1 cellular context compared by ENCODE assay signal in the genomic region with DNA sequence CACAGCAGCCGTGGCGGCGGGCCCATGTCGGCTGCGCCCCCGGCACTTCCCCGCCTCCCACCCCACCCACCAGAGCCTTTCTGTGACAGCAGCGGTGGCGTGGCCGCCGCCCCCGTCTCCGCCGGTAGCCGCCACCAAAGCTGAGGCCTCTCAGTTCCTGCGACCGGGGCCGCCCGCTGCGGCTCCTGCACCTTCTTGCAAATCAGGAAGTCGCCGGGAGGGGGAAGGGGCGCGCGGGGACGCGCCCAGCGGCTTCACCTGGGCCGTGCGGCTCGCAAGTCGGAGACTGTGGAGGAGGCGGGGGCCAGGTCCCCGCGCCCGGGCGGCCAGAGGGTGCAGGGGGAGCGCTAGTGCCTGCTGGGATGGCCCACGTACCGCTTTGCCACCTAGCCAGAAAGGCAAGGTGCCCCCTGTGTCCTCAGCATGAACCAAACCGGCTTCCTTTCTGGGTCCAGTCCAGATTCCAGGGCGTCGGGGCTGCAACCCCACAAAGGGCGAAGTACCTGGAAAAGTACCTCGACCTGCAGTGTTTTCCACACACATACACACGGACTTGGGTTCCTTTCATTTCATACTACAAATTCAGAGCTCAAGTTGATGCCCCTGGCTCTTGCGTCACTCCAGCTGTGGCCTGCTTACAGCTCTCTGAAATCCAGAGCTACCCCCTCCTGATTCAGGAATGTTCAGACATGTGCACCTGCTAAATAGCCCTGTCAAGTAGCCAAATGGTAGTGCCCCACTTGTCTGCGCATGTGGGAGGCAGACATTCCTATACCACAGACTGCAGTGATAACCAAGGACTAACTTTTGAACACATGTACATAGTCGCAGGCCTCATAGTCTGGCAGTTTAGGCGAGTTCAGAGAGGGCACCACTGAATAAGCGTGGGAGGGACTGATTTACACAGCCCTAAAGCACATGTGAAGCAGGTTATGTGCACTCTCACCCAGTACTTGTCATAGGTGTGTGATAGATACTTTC.
A peak's percentile ranks its signal among the peaks of the same experiment; 100 is the strongest.
TF ChIP-seq lines count a peak whose summit lies in the region.

A gene with protein sequence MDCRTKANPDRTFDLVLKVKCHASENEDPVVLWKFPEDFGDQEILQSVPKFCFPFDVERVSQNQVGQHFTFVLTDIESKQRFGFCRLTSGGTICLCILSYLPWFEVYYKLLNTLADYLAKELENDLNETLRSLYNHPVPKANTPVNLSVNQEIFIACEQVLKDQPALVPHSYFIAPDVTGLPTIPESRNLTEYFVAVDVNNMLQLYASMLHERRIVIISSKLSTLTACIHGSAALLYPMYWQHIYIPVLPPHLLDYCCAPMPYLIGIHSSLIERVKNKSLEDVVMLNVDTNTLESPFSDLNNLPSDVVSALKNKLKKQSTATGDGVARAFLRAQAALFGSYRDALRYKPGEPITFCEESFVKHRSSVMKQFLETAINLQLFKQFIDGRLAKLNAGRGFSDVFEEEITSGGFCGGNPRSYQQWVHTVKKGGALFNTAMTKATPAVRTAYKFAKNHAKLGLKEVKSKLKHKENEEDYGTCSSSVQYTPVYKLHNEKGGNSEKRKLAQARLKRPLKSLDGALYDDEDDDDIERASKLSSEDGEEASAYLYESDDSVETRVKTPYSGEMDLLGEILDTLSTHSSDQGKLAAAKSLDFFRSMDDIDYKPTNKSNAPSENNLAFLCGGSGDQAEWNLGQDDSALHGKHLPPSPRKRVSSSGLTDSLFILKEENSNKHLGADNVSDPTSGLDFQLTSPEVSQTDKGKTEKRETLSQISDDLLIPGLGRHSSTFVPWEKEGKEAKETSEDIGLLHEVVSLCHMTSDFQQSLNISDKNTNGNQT (minus strand): TSS at position 199 of the 981 bp plus-strand sequence. CDS start 325 bp downstream, outside the sequence.

TF ChIP-seq in K562, 482 proteins besides CTCF, POLR2A, EP300 and RAD21 (continued from another document and continues in another):
- no peak for TF ChIP-seq DDX20 (tag; IDR thresholded peaks at IDR 0.05; ENCODE audit: low read depth)
- TF ChIP-seq PTTG1 (tag; IDR thresholded peaks at IDR 0.05; ENCODE audit: low read depth) = no peak
- TF ChIP-seq, protein P1, sequence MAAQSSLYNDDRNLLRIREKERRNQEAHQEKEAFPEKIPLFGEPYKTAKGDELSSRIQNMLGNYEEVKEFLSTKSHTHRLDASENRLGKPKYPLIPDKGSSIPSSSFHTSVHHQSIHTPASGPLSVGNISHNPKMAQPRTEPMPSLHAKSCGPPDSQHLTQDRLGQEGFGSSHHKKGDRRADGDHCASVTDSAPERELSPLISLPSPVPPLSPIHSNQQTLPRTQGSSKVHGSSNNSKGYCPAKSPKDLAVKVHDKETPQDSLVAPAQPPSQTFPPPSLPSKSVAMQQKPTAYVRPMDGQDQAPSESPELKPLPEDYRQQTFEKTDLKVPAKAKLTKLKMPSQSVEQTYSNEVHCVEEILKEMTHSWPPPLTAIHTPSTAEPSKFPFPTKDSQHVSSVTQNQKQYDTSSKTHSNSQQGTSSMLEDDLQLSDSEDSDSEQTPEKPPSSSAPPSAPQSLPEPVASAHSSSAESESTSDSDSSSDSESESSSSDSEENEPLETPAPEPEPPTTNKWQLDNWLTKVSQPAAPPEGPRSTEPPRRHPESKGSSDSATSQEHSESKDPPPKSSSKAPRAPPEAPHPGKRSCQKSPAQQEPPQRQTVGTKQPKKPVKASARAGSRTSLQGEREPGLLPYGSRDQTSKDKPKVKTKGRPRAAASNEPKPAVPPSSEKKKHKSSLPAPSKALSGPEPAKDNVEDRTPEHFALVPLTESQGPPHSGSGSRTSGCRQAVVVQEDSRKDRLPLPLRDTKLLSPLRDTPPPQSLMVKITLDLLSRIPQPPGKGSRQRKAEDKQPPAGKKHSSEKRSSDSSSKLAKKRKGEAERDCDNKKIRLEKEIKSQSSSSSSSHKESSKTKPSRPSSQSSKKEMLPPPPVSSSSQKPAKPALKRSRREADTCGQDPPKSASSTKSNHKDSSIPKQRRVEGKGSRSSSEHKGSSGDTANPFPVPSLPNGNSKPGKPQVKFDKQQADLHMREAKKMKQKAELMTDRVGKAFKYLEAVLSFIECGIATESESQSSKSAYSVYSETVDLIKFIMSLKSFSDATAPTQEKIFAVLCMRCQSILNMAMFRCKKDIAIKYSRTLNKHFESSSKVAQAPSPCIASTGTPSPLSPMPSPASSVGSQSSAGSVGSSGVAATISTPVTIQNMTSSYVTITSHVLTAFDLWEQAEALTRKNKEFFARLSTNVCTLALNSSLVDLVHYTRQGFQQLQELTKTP (IDR thresholded peaks at IDR 0.05; ENCODE audit: low read depth in 1 of 2, partially characterized antibody in 2 of 2) = no peak
- peak; percentile 63; the same call in 1 of the 2 replicates for TF ChIP-seq ZBTB17 (CRISPR knock-in tag; IDR thresholded peaks at IDR 0.05)
- no peak for TF ChIP-seq MXI1 (IDR thresholded peaks at IDR 0.05; ENCODE audit: low read depth, low read length)
- TF ChIP-seq ZNF212 (CRISPR knock-in tag; IDR thresholded peaks at IDR 0.05) = no peak
- TF ChIP-seq NBN (IDR thresholded peaks at IDR 0.05; ENCODE audit: low read depth) = no peak
- peak in 1 of 3 experiments; percentile 65 for TF ChIP-seq YY1 (IDR thresholded peaks at IDR 0.05; ENCODE audit: borderline replicate concordance in 1 of 3, control insufficient read depth in 1 of 3, extremely low read depth in 1 of 3, insufficient read depth in 3 of 3, insufficient read length in 1 of 3, insufficient replicate concordance in 2 of 3, low read depth in 1 of 3, low read length in 2 of 3)
- TF ChIP-seq SMAD2 (IDR thresholded peaks at IDR 0.05; ENCODE audit: low read depth, low read length) = no peak
- peak; percentile 92 for TF ChIP-seq RBFOX2 (IDR thresholded peaks at IDR 0.05; ENCODE audit: low read depth, low read length)
- TF ChIP-seq HEY1 (CRISPR knock-in tag; IDR thresholded peaks at IDR 0.05; ENCODE audit: borderline replicate concordance) = no peak
- no peak for TF ChIP-seq ZSCAN32 (CRISPR knock-in tag; IDR thresholded peaks at IDR 0.05)
- TF ChIP-seq HMG20B (CRISPR knock-in tag; IDR thresholded peaks at IDR 0.05) = no peak
- TF ChIP-seq CBX1 (IDR thresholded peaks at IDR 0.05; ENCODE audit: low read depth) = peak; percentile 95; the same call in 1 of the 2 replicates
- TF ChIP-seq ERF (CRISPR knock-in tag; IDR thresholded peaks at IDR 0.05) = no peak
- TF ChIP-seq ZNF551 (CRISPR knock-in tag; IDR thresholded peaks at IDR 0.05) = no peak
- peak in 1 of 2 experiments; percentile 46; a peak in 1 of 4 replicates for TF ChIP-seq TBL1XR1 (IDR thresholded peaks at IDR 0.05; ENCODE audit: low read length in 2 of 2)
- peak; percentile 37; the same call in 1 of the 2 replicates for TF ChIP-seq POLR2AphosphoS5 (IDR thresholded peaks at IDR 0.05; ENCODE audit: control insufficient read depth, insufficient read depth, low read depth, low read length)
- TF ChIP-seq ARHGAP35 (IDR thresholded peaks at IDR 0.05; ENCODE audit: partially characterized antibody) = no peak
- TF ChIP-seq LARP7 (IDR thresholded peaks at IDR 0.05) = no peak
- TF ChIP-seq LEF1 (IDR thresholded peaks at IDR 0.05) = no peak
- TF ChIP-seq, protein P2, sequence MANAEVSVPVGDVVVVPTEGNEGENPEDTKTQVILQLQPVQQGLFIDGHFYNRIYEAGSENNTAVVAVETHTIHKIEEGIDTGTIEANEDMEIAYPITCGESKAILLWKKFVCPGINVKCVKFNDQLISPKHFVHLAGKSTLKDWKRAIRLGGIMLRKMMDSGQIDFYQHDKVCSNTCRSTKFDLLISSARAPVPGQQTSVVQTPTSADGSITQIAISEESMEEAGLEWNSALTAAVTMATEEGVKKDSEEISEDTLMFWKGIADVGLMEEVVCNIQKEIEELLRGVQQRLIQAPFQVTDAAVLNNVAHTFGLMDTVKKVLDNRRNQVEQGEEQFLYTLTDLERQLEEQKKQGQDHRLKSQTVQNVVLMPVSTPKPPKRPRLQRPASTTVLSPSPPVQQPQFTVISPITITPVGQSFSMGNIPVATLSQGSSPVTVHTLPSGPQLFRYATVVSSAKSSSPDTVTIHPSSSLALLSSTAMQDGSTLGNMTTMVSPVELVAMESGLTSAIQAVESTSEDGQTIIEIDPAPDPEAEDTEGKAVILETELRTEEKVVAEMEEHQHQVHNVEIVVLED (CRISPR knock-in tag; IDR thresholded peaks at IDR 0.05) = no peak
- no peak for TF ChIP-seq ZNF707 (CRISPR knock-in tag; conservative IDR thresholded peaks at IDR 0.05)
- TF ChIP-seq CHD4 (IDR thresholded peaks at IDR 0.05; ENCODE audit: insufficient read depth, insufficient replicate concordance, low read depth, low read length, poor library complexity, severe bottlenecking) = peak; percentile 51
- 0 out of 2 replicates have a peak, but pooled peaks have one; percentile 18 for TF ChIP-seq ZNF316 (IDR thresholded peaks at IDR 0.05)
- TF ChIP-seq, protein P3, sequence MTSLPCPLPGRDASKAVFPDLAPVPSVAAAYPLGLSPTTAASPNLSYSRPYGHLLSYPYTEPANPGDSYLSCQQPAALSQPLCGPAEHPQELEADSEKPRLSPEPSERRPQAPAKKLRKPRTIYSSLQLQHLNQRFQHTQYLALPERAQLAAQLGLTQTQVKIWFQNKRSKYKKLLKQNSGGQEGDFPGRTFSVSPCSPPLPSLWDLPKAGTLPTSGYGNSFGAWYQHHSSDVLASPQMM (CRISPR knock-in tag; IDR thresholded peaks at IDR 0.05) = no peak
- TF ChIP-seq, protein P4, sequence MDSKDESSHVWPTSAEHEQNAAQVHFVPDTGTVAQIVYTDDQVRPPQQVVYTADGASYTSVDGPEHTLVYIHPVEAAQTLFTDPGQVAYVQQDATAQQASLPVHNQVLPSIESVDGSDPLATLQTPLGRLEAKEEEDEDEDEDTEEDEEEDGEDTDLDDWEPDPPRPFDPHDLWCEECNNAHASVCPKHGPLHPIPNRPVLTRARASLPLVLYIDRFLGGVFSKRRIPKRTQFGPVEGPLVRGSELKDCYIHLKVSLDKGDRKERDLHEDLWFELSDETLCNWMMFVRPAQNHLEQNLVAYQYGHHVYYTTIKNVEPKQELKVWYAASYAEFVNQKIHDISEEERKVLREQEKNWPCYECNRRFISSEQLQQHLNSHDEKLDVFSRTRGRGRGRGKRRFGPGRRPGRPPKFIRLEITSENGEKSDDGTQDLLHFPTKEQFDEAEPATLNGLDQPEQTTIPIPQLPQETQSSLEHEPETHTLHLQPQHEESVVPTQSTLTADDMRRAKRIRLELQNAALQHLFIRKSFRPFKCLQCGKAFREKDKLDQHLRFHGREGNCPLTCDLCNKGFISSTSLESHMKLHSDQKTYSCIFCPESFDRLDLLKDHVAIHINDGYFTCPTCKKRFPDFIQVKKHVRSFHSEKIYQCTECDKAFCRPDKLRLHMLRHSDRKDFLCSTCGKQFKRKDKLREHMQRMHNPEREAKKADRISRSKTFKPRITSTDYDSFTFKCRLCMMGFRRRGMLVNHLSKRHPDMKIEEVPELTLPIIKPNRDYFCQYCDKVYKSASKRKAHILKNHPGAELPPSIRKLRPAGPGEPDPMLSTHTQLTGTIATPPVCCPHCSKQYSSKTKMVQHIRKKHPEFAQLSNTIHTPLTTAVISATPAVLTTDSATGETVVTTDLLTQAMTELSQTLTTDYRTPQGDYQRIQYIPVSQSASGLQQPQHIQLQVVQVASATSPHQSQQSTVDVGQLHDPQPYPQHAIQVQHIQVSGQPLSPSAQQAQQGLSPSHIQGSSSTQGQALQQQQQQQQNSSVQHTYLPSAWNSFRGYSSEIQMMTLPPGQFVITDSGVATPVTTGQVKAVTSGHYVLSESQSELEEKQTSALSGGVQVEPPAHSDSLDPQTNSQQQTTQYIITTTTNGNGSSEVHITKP (IDR thresholded peaks at IDR 0.05; ENCODE audit: partially characterized antibody) = peak; percentile 77
- TF ChIP-seq TAF9B (IDR thresholded peaks at IDR 0.05; ENCODE audit: partially characterized antibody) = no peak
- TF ChIP-seq ZC3H8 (IDR thresholded peaks at IDR 0.05) = no peak
- TF ChIP-seq ZNF12 (CRISPR knock-in tag; IDR thresholded peaks at IDR 0.05) = no peak
- no peak for TF ChIP-seq ZNF589 (CRISPR knock-in tag; IDR thresholded peaks at IDR 0.05; ENCODE audit: low read depth)
